1 cellular context compared by ENCODE assay signal in genomic region chr19:39445258-39446071, GRCh38.
TF ChIP-seq lines count a peak whose summit lies in the region.

Gene SUPT5H (plus strand): TSS chr19:39445582. CDS start chr19:39445891, 309 bp downstream.

TF ChIP-seq in K562, 482 proteins besides CTCF, POLR2A, EP300 and RAD21 (continued from another document and continues in another):
- no peak for TF ChIP-seq NR3C1 (CRISPR knock-in tag; IDR thresholded peaks at IDR 0.05)
- TF ChIP-seq ZNF212 (CRISPR knock-in tag; IDR thresholded peaks at IDR 0.05): no peak
- TF ChIP-seq, protein P1, sequence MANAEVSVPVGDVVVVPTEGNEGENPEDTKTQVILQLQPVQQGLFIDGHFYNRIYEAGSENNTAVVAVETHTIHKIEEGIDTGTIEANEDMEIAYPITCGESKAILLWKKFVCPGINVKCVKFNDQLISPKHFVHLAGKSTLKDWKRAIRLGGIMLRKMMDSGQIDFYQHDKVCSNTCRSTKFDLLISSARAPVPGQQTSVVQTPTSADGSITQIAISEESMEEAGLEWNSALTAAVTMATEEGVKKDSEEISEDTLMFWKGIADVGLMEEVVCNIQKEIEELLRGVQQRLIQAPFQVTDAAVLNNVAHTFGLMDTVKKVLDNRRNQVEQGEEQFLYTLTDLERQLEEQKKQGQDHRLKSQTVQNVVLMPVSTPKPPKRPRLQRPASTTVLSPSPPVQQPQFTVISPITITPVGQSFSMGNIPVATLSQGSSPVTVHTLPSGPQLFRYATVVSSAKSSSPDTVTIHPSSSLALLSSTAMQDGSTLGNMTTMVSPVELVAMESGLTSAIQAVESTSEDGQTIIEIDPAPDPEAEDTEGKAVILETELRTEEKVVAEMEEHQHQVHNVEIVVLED (CRISPR knock-in tag; IDR thresholded peaks at IDR 0.05): peak; percentile 46; the same call in 1 of the 2 replicates
- TF ChIP-seq SMARCE1 (IDR thresholded peaks at IDR 0.05): no peak; the same call in none of the 2 replicates
- TF ChIP-seq RERE (CRISPR knock-in tag; IDR thresholded peaks at IDR 0.05; ENCODE audit: borderline replicate concordance): no peak
- no peak for TF ChIP-seq HSF4 (CRISPR knock-in tag; IDR thresholded peaks at IDR 0.05; ENCODE audit: borderline replicate concordance)
- TF ChIP-seq ZNF449 (CRISPR knock-in tag; IDR thresholded peaks at IDR 0.05): no peak
- TF ChIP-seq ZNF174 (CRISPR knock-in tag; IDR thresholded peaks at IDR 0.05): no peak
- TF ChIP-seq SETDB1 (IDR thresholded peaks at IDR 0.05; ENCODE audit: low read length): no peak
- TF ChIP-seq PATZ1 (CRISPR knock-in tag; IDR thresholded peaks at IDR 0.05; ENCODE audit: borderline replicate concordance): no peak
- TF ChIP-seq JUND (IDR thresholded peaks at IDR 0.05; ENCODE audit: borderline replicate concordance, low read depth, low read length): peak; percentile 45; the same call in 1 of the 2 replicates
- TF ChIP-seq JUND (tag; IDR thresholded peaks at IDR 0.05; ENCODE audit: borderline replicate concordance, low read depth, low read length): no peak; the same call in 2 of the 3 replicates
- peak; percentile 56; the same call in 1 of the 2 replicates for TF ChIP-seq POLR2AphosphoS2 (IDR thresholded peaks at IDR 0.05; ENCODE audit: low read length)
- no peak for TF ChIP-seq RFX5 (IDR thresholded peaks at IDR 0.05; ENCODE audit: low read depth, low read length)
- TF ChIP-seq ZNF311 (CRISPR knock-in tag; IDR thresholded peaks at IDR 0.05): no peak
- peak in 1 of 2 experiments; percentile 33; a peak in 1 of 4 replicates for TF ChIP-seq ZNF639 (CRISPR knock-in tag; conservative IDR thresholded peaks at IDR 0.05 in 1 of 2, IDR thresholded peaks at IDR 0.05 in 1 of 2)
- no peak for TF ChIP-seq CBX2 (IDR thresholded peaks at IDR 0.05; ENCODE audit: insufficient read depth, low read length, poor library complexity, severe bottlenecking)
- no peak for TF ChIP-seq PBX2 (CRISPR knock-in tag; IDR thresholded peaks at IDR 0.05; ENCODE audit: low read depth)
- TF ChIP-seq PBX2 (tag; conservative IDR thresholded peaks at IDR 0.05; ENCODE audit: low read depth): no peak
- 0 out of 2 replicates have a peak, but pooled peaks have one; percentile 34 for TF ChIP-seq HDAC8 (tag; IDR thresholded peaks at IDR 0.05)
- 0 out of 2 replicates have a peak, but pooled peaks have one; percentile 4 for TF ChIP-seq OTX1 (CRISPR knock-in tag; IDR thresholded peaks at IDR 0.05)
- TF ChIP-seq, protein P2, sequence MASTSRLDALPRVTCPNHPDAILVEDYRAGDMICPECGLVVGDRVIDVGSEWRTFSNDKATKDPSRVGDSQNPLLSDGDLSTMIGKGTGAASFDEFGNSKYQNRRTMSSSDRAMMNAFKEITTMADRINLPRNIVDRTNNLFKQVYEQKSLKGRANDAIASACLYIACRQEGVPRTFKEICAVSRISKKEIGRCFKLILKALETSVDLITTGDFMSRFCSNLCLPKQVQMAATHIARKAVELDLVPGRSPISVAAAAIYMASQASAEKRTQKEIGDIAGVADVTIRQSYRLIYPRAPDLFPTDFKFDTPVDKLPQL (IDR thresholded peaks at IDR 0.05; ENCODE audit: extremely low read depth, insufficient read length): no peak
- TF ChIP-seq SMARCA5 (IDR thresholded peaks at IDR 0.05): no peak
- no peak for TF ChIP-seq AFF1 (IDR thresholded peaks at IDR 0.05; ENCODE audit: low read depth in 1 of 2, partially characterized antibody in 2 of 2)
- TF ChIP-seq CCAR2 (IDR thresholded peaks at IDR 0.05; ENCODE audit: low read depth, low read length): no peak
- TF ChIP-seq GTF2F1 (IDR thresholded peaks at IDR 0.05; ENCODE audit: low read depth, low read length): peak; percentile 61; the same call in 1 of the 2 replicates
- TF ChIP-seq ZBED1 (IDR thresholded peaks at IDR 0.05): no peak
- TF ChIP-seq, protein P3, sequence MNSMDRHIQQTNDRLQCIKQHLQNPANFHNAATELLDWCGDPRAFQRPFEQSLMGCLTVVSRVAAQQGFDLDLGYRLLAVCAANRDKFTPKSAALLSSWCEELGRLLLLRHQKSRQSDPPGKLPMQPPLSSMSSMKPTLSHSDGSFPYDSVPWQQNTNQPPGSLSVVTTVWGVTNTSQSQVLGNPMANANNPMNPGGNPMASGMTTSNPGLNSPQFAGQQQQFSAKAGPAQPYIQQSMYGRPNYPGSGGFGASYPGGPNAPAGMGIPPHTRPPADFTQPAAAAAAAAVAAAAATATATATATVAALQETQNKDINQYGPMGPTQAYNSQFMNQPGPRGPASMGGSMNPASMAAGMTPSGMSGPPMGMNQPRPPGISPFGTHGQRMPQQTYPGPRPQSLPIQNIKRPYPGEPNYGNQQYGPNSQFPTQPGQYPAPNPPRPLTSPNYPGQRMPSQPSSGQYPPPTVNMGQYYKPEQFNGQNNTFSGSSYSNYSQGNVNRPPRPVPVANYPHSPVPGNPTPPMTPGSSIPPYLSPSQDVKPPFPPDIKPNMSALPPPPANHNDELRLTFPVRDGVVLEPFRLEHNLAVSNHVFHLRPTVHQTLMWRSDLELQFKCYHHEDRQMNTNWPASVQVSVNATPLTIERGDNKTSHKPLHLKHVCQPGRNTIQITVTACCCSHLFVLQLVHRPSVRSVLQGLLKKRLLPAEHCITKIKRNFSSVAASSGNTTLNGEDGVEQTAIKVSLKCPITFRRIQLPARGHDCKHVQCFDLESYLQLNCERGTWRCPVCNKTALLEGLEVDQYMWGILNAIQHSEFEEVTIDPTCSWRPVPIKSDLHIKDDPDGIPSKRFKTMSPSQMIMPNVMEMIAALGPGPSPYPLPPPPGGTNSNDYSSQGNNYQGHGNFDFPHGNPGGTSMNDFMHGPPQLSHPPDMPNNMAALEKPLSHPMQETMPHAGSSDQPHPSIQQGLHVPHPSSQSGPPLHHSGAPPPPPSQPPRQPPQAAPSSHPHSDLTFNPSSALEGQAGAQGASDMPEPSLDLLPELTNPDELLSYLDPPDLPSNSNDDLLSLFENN (IDR thresholded peaks at IDR 0.05; ENCODE audit: low read depth in 2 of 2, low read length in 2 of 2): 0 out of 4 replicates have a peak, but pooled peaks of 1 of the 2 experiments have one; percentile 41
- TF ChIP-seq FUS (optimal IDR thresholded peaks at IDR 0.05; ENCODE audit: low read depth, low read length): no peak
- TF ChIP-seq L3MBTL2 (IDR thresholded peaks at IDR 0.05): peak; percentile 95
- no peak for TF ChIP-seq PHB2 (IDR thresholded peaks at IDR 0.05; ENCODE audit: low read depth)
- TF ChIP-seq SRSF7 (optimal IDR thresholded peaks at IDR 0.05; ENCODE audit: low read depth, low read length): no peak
